Comparison of ENCODE assay signal across 8 cellular contexts in genomic region chr7:142516038-142516501, GRCh38.
DNase-seq lines count a peak whose midpoint lies in the region; ATAC-seq and TF ChIP-seq lines count a peak whose summit lies in the region.

No MANE protein-coding gene starts in this region.

- H3K27ac ChIP-seq in KMS-11: no peak overlapping the region

- H4K20me1 ChIP-seq in KMS-11 (ENCODE audit: insufficient read depth): no peaks in the 10 kb centered on the region

- DNase-seq in AG08395 (ENCODE audit: low spot score) (peak; percentile 71), GM06990 (ENCODE audit: extremely low read depth, insufficient read length) (no peak), H7 (peak; percentile 72), SK-N-DZ (ENCODE audit: low spot score) (peak; percentile 77), midbrain (lab: John Stamatoyannopoulos, UW) (peak; percentile 77), NCI-H1048 (lab: John Stamatoyannopoulos, UW) (no peak)
- peak in 2 of 3 experiments; percentile 4 to 13 for DNase-seq in effector memory CD8-positive, alpha-beta T cell

- H3K4me2 ChIP-seq in KMS-11: peak overlapping the region; percentile 2; the same call in 1 of the 2 replicates

- peak overlapping the region in 1 of 2 donors; percentile 3 for H3K27ac Mint-ChIP-seq in effector memory CD8-positive, alpha-beta T cell

- peak; percentile 72 for ATAC-seq in effector memory CD8-positive, alpha-beta T cell (replicated peaks)

- H3K27me3 ChIP-seq in GM06990 (replicated peaks; ENCODE audit: control insufficient read depth, insufficient read depth, low read length) (peaks cover 1% of the 10 kb centered on the region), H7 (ENCODE audit: control insufficient read depth, insufficient read depth, low read length) (no peaks in the 10 kb centered on the region), KMS-11 (ENCODE audit: insufficient read depth, low read depth) (no peaks in the 10 kb centered on the region)

- no peaks in the 10 kb centered on the region for H3K9me3 Mint-ChIP-seq in effector memory CD8-positive, alpha-beta T cell

- H3K27me3 Mint-ChIP-seq in effector memory CD8-positive, alpha-beta T cell: peaks cover 0 to 14% of the 10 kb centered on the region in 2 donors

- peak overlapping the region in 1 of 2 donors; percentile 30 for H3K4me3 Mint-ChIP-seq in effector memory CD8-positive, alpha-beta T cell

- no peaks in the 10 kb centered on the region for H3K36me3 Mint-ChIP-seq in effector memory CD8-positive, alpha-beta T cell (ENCODE audit: insufficient read depth)

- H3K4me3 ChIP-seq in GM06990 (replicated peaks; ENCODE audit: low read depth, low read length) (no peak overlapping the region), H7 (ENCODE audit: insufficient read depth, low read depth, low read length) (no peak overlapping the region), KMS-11 (IDR thresholded peaks at IDR 0.05; ENCODE audit: insufficient read depth, low read depth, low read length) (no peak overlapping the region)

- no peak overlapping the region for H3K9ac ChIP-seq in KMS-11

- H3K4me1 ChIP-seq in KMS-11 (ENCODE audit: low read depth, poor library complexity, severe bottlenecking): peaks cover 3% of the 10 kb centered on the region

- peaks cover 3 to 5% of the 10 kb centered on the region in 2 donors for H3K4me1 Mint-ChIP-seq in effector memory CD8-positive, alpha-beta T cell (ENCODE audit: low read depth in 2 of 2)

- H3K79me2 ChIP-seq in KMS-11 (ENCODE audit: insufficient read depth, low read depth): no peaks in the 10 kb centered on the region

- H3K36me3 ChIP-seq in GM06990 (ENCODE audit: control insufficient read depth, insufficient read depth, low read length) (no peaks in the 10 kb centered on the region), H7 (replicated peaks; ENCODE audit: control insufficient read depth, insufficient read depth, low read length) (no peaks in the 10 kb centered on the region), KMS-11 (ENCODE audit: insufficient read depth) (no peaks in the 10 kb centered on the region)

- TF ChIP-seq CTCF in GM06990 (IDR thresholded peaks at IDR 0.05; ENCODE audit: insufficient read depth, low read length, poor library complexity, severe bottlenecking) (peak; percentile 73), KMS-11 (conservative IDR thresholded peaks at IDR 0.05; ENCODE audit: low read depth, low read length) (peak; percentile 94)

- H2AFZ ChIP-seq in KMS-11 (ENCODE audit: low read depth): peak overlapping the region; percentile 36

Comparison
In these comparisons a context has a peak if more than half of its experiments do, and no peak if none do; other contexts are left out.
1. DNase-seq: peak in AG08395 (single experiment), H7 (single experiment), SK-N-DZ (single experiment), effector memory CD8-positive, alpha-beta T cell (2 of 3) and midbrain (single experiment); none in GM06990 (single experiment) and NCI-H1048 (single experiment).